In genomic region chr20:64131406-64131805, GRCh38 we compare ENCODE assay signal across 9 cellular contexts.
DNase-seq lines count a peak whose midpoint lies in the region; ATAC-seq and TF ChIP-seq lines count a peak whose summit lies in the region.
"Had no signal": no experiment of that assay in that cellular context is flagged by ENCODE, and none has a peak within 500 bp of the region (broad histone marks: within the 10 kb centered on the region; RNA-seq: fewer than 3 reads in every experiment).

No MANE protein-coding gene starts in this region.

- H3K4me3 ChIP-seq in choroid plexus epithelial cell (ENCODE audit: low read depth, low read length): no peak overlapping the region
- H3K4me3 ChIP-seq: uterus had no signal

- ATAC-seq in stimulated activated effector memory CD8-positive, alpha-beta T cell treated with anti-CD3 and anti-CD28 coated beads, Interleukin-12 subunit alpha, Interleukin-12 subunit beta, amount 100 ng/mL, for 72 hours: peak; percentile 81

- no peaks in the 10 kb centered on the region for H3K9me3 Mint-ChIP-seq in activated naive CD4-positive, alpha-beta T cell treated with anti-CD3 and anti-CD28 coated beads, Interleukin-2, amount 10 ng/mL, durations not matched to agents 7 days and 5 days
- no peaks in the 10 kb centered on the region for H3K9me3 Mint-ChIP-seq in stimulated activated effector memory CD8-positive, alpha-beta T cell treated with anti-CD3 and anti-CD28 coated beads, Interleukin-12 subunit alpha, Interleukin-12 subunit beta, amount 100 ng/mL, for 72 hours

- CTCF ChIA-PET in activated naive CD4-positive, alpha-beta T cell treated with anti-CD3 and anti-CD28 coated beads, Interleukin-2, amount 10 ng/mL, durations not matched to agents 7 days and 5 days (lab: Charles Lee): no interaction called here

- peak; percentile 38 for TF ChIP-seq CTCF in choroid plexus epithelial cell (conservative IDR thresholded peaks at IDR 0.05; ENCODE audit: low read depth, low read length)

- H3K27ac Mint-ChIP-seq in activated naive CD4-positive, alpha-beta T cell treated with anti-CD3 and anti-CD28 coated beads, Interleukin-2, amount 10 ng/mL, durations not matched to agents 7 days and 5 days: no peak overlapping the region
- H3K27ac Mint-ChIP-seq in stimulated activated effector memory CD8-positive, alpha-beta T cell treated with anti-CD3 and anti-CD28 coated beads, Interleukin-12 subunit alpha, Interleukin-12 subunit beta, amount 100 ng/mL, for 72 hours: no peak overlapping the region

- no peaks in the 10 kb centered on the region for H3K36me3 Mint-ChIP-seq in activated naive CD4-positive, alpha-beta T cell treated with anti-CD3 and anti-CD28 coated beads, Interleukin-2, amount 10 ng/mL, durations not matched to agents 7 days and 5 days
- no peaks in the 10 kb centered on the region for H3K36me3 Mint-ChIP-seq in stimulated activated effector memory CD8-positive, alpha-beta T cell treated with anti-CD3 and anti-CD28 coated beads, Interleukin-12 subunit alpha, Interleukin-12 subunit beta, amount 100 ng/mL, for 72 hours

- peak; percentile 22 for DNase-seq in activated naive CD4-positive, alpha-beta T cell treated with anti-CD3 and anti-CD28 coated beads, Interleukin-2, amount 10 ng/mL, durations not matched to agents 7 days and 5 days
- no peak for DNase-seq in activated naive CD4-positive, alpha-beta T cell (lab: John Stamatoyannopoulos, UW)
- DNase-seq in NCI-H524 treated with DMSO at 0.1 percent for 48 hours (lab: John Stamatoyannopoulos, UW): peak; percentile 5
- DNase-seq in choroid plexus epithelial cell (ENCODE audit: low read depth): peak; percentile 24
- no peak for DNase-seq in stimulated activated effector memory CD8-positive, alpha-beta T cell treated with anti-CD3 and anti-CD28 coated beads, Interleukin-12 subunit alpha, Interleukin-12 subunit beta, amount 100 ng/mL, for 72 hours (ENCODE audit: low spot score in 2 of 2)
- no peak for DNase-seq in DMS79 treated with DMSO at 0.1 percent for 48 hours (lab: John Stamatoyannopoulos, UW)
- DNase-seq in GM19240 (ENCODE audit: insufficient read length, low spot score): no peak
- no peak for DNase-seq in NCI-H1694 (lab: John Stamatoyannopoulos, UW)
- DNase-seq: uterus had no signal

- H3K4me3 Mint-ChIP-seq in activated naive CD4-positive, alpha-beta T cell treated with anti-CD3 and anti-CD28 coated beads, Interleukin-2, amount 10 ng/mL, durations not matched to agents 7 days and 5 days: no peak overlapping the region
- H3K4me3 Mint-ChIP-seq in stimulated activated effector memory CD8-positive, alpha-beta T cell treated with anti-CD3 and anti-CD28 coated beads, Interleukin-12 subunit alpha, Interleukin-12 subunit beta, amount 100 ng/mL, for 72 hours: no peak overlapping the region

- peaks cover 12% of the 10 kb centered on the region for H3K27me3 Mint-ChIP-seq in activated naive CD4-positive, alpha-beta T cell treated with anti-CD3 and anti-CD28 coated beads, Interleukin-2, amount 10 ng/mL, durations not matched to agents 7 days and 5 days

- no peaks in the 10 kb centered on the region for H3K4me1 Mint-ChIP-seq in activated naive CD4-positive, alpha-beta T cell treated with anti-CD3 and anti-CD28 coated beads, Interleukin-2, amount 10 ng/mL, durations not matched to agents 7 days and 5 days
- no peaks in the 10 kb centered on the region for H3K4me1 Mint-ChIP-seq in stimulated activated effector memory CD8-positive, alpha-beta T cell treated with anti-CD3 and anti-CD28 coated beads, Interleukin-12 subunit alpha, Interleukin-12 subunit beta, amount 100 ng/mL, for 72 hours

Comparison
In these comparisons a context has a peak if more than half of its experiments do, and no peak if none do; other contexts are left out.
1. DNase-seq: peak in activated naive CD4-positive, alpha-beta T cell treated with anti-CD3 and anti-CD28 coated beads, Interleukin-2, amount 10 ng/mL, durations not matched to agents 7 days and 5 days (single experiment), NCI-H524 treated with DMSO at 0.1 percent for 48 hours (single experiment) and choroid plexus epithelial cell (single experiment); none in activated naive CD4-positive, alpha-beta T cell (0 of 4), stimulated activated effector memory CD8-positive, alpha-beta T cell treated with anti-CD3 and anti-CD28 coated beads, Interleukin-12 subunit alpha, Interleukin-12 subunit beta, amount 100 ng/mL, for 72 hours (0 of 2), DMS79 treated with DMSO at 0.1 percent for 48 hours (single experiment), GM19240 (single experiment) and NCI-H1694 (single experiment).